Comparison of ENCODE assay signal across 32 cellular contexts in the genomic region with DNA sequence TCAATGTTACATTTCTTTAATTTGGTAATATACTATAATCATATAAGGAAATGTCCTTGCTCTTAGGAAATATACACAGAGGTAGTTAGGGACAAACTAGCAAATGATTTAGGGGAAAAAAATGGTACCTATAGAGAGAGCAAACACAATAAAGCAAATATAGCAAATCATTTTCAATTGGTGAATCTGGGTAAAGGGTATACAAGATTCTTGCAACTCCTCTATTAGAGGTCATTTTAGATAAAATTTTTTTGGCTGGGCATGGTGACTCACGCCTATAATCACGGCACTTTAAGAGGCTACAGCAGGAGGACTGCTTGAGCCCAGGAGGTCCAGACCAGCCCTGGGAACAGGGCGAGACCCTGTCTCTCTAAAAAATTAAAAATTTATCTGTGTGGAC.
"Had no signal": no experiment of that assay in that cellular context is flagged by ENCODE, and none has a peak within 500 bp of the region (broad histone marks: within the 10 kb centered on the region; RNA-seq: fewer than 3 reads in every experiment).

No MANE protein-coding gene starts in this region.

- FAIRE-seq: astrocyte, bronchial epithelial cell, frontal cortex had no signal

- H3K27ac ChIP-seq: brain microvascular endothelial cell, WERI-Rb-1 had no signal

- ATAC-seq: activated CD4-positive, CD25-positive, alpha-beta regulatory T cell treated with anti-CD3 and anti-CD28 coated beads, Interleukin-2, amount 50 U/mL, for 24 hours; activated CD8-positive, alpha-beta T cell treated with anti-CD3 and anti-CD28 coated beads for 36 hours; activated T-cell treated with anti-CD3 and anti-CD28 coated beads, Interleukin-2, amount 50 U/mL, for 4 hours; activated T-helper 17 cell treated with anti-CD3 and anti-CD28 coated beads, Interleukin-2, amount 50 U/mL, for 72 hours; esophagus mucosa; T-helper 17 cell had no signal

- DNase-seq: activated B cell treated with CpG ODN at 0.5 μM for 24 hours; activated CD4-positive, alpha-beta T cell treated with anti-CD3 and anti-CD28 coated beads, Interleukin-2, amount 50 U/mL, for 1 hour; activated CD4-positive, alpha-beta T cell treated with anti-CD3 and anti-CD28 coated beads, Interleukin-2, amount 50 U/mL, for 48 hours; activated CD8-positive, alpha-beta memory T cell treated with anti-CD3 and anti-CD28 coated beads for 24 hours; activated CD8-positive, alpha-beta memory T cell treated with anti-CD3 and anti-CD28 coated beads, Interleukin-2, amount 50 U/mL, for 4 hours; activated effector memory CD4-positive, alpha-beta T cell treated with Interleukin-2 at 50 U/mL for 16 hours; activated gamma-delta T cell treated with Interleukin-2 at 50 U/mL for 16 hours; activated naive CD4-positive, alpha-beta T cell treated with anti-CD3 and anti-CD28 coated beads, Interleukin-2, amount 50 U/mL, for 16 hours; activated naive CD4-positive, alpha-beta T cell treated with Interleukin-2 at 50 U/mL for 16 hours; activated T-cell treated with anti-CD3 and anti-CD28 coated beads, Interleukin-2, amount 50 U/mL, for 4 hours; amniotic stem cell; anterior cingulate cortex; brain microvascular endothelial cell; cortex of kidney; dermis blood vessel endothelial cell; effector CD4-positive, alpha-beta T cell; foreskin fibroblast; head of caudate nucleus; T-helper 1 cell; T-helper 17 cell; T1000; WERI-Rb-1 had no signal

- H3K27ac Mint-ChIP-seq: activated B cell treated with CpG ODN at 0.5 μM for 24 hours; activated T-helper 17 cell treated with anti-CD3 and anti-CD28 coated beads, Interleukin-2, amount 50 U/mL, for 72 hours had no signal

- H3K9me3 Mint-ChIP-seq: activated B cell treated with CpG ODN at 0.5 μM for 24 hours; activated CD8-positive, alpha-beta T cell treated with anti-CD3 and anti-CD28 coated beads for 36 hours; activated T-cell treated with anti-CD3 and anti-CD28 coated beads, Interleukin-2, amount 50 U/mL, for 4 hours; activated T-helper 17 cell treated with anti-CD3 and anti-CD28 coated beads, Interleukin-2, amount 50 U/mL, for 72 hours; central memory CD8-positive, alpha-beta T cell; T-helper 2 cell treated with Interferon-gamma antibody and Interleukin-4, amounts not matched to agents 5 μg/mL and 100 μg/mL, for 36 hours had no signal

- H3K36me3 ChIP-seq: brain microvascular endothelial cell, WERI-Rb-1 had no signal

- H3K27me3 ChIP-seq: brain microvascular endothelial cell had no signal

- H3K27me3 Mint-ChIP-seq: activated B cell treated with CpG ODN at 0.5 μM for 24 hours; activated CD8-positive, alpha-beta T cell treated with anti-CD3 and anti-CD28 coated beads for 36 hours; activated naive CD8-positive, alpha-beta T cell; activated T-helper 17 cell treated with anti-CD3 and anti-CD28 coated beads, Interleukin-2, amount 50 U/mL, for 72 hours; central memory CD8-positive, alpha-beta T cell; T-helper 17 cell had no signal

- H3K4me3 Mint-ChIP-seq: activated B cell treated with CpG ODN at 0.5 μM for 24 hours; activated T-cell treated with anti-CD3 and anti-CD28 coated beads, Interleukin-2, amount 50 U/mL, for 4 hours; activated T-helper 17 cell treated with anti-CD3 and anti-CD28 coated beads, Interleukin-2, amount 50 U/mL, for 72 hours; central memory CD8-positive, alpha-beta T cell; T-helper 17 cell had no signal
